8 cellular contexts compared by ENCODE assay signal in genomic region chr11:130827697-130828377, GRCh38.
DNase-seq lines count a peak whose midpoint lies in the region; ATAC-seq, FAIRE-seq and TF ChIP-seq lines count a peak whose summit lies in the region.

No MANE protein-coding gene starts in this region.

- H3K36me3 ChIP-seq in colonic mucosa = no peaks in the 10 kb centered on the region
- H3K36me3 ChIP-seq in lower lobe of right lung = no peaks in the 10 kb centered on the region

- no peak overlapping the region for H3K27ac ChIP-seq in colonic mucosa
- no peak overlapping the region for H3K27ac ChIP-seq in lower lobe of right lung

- DNase-seq in stimulated activated CD4-positive, alpha-beta T cell treated with anti-CD3 and anti-CD28 coated beads, Interleukin-1b, Interleukin-23, amount 100 ng/mL, for 48 hours = peak; percentile 24
- no peak for DNase-seq in stimulated activated CD4-positive, alpha-beta T cell treated with anti-CD3 and anti-CD28 coated beads, Interleukin-4, amount 100 ng/mL, for 4 hours
- peak; percentile 73 for DNase-seq in NCI-H82 (lab: John Stamatoyannopoulos, UW)
- DNase-seq in colonic mucosa = peak; percentile 45
- DNase-seq in lower lobe of right lung = no peak
- no peak for DNase-seq in GM19239 (ENCODE audit: insufficient read length, low spot score)

- H3K4me1 ChIP-seq in colonic mucosa (no peaks in the 10 kb centered on the region), lower lobe of right lung (peaks cover 6% of the 10 kb centered on the region)

- H3K4me3 ChIP-seq in colonic mucosa (no peak overlapping the region), lower lobe of right lung (no peak overlapping the region)

- no peak for FAIRE-seq in GM19239 (lab: Jason Lieb, UNC)

- no peaks in the 10 kb centered on the region for H3K27me3 ChIP-seq in colonic mucosa
- no peaks in the 10 kb centered on the region for H3K27me3 ChIP-seq in lower lobe of right lung (ENCODE audit: low read depth)

- ATAC-seq in lower lobe of right lung = peak; percentile 65 to 81
- ATAC-seq in GM18517 (IDR thresholded peaks at IDR 0.05; ENCODE audit: unreplicated experiment) = no peak
- ATAC-seq in HG03196 (IDR thresholded peaks at IDR 0.05; ENCODE audit: unreplicated experiment) = no peak

- H3K9me3 ChIP-seq in colonic mucosa (no peaks in the 10 kb centered on the region), lower lobe of right lung (no peaks in the 10 kb centered on the region)

- TF ChIP-seq CTCF in colonic mucosa (IDR thresholded peaks at IDR 0.05) = peak; percentile 31
- peak; percentile 32 for TF ChIP-seq CTCF in lower lobe of right lung (IDR thresholded peaks at IDR 0.05)

- H3K9ac ChIP-seq in colonic mucosa (ENCODE audit: low read depth in 2 of 2, low read length in 2 of 2) = no peak overlapping the region

- intact Hi-C loops in colonic mucosa (cut with DNase I) (no loop called here), lower lobe of right lung (cut with DNase I) (no loop called here)

Comparison
In these comparisons a context has a peak if more than half of its experiments do, and no peak if none do; other contexts are left out.
1. DNase-seq: peak in stimulated activated CD4-positive, alpha-beta T cell treated with anti-CD3 and anti-CD28 coated beads, Interleukin-1b, Interleukin-23, amount 100 ng/mL, for 48 hours (single experiment), NCI-H82 (single experiment) and colonic mucosa (single experiment); none in stimulated activated CD4-positive, alpha-beta T cell treated with anti-CD3 and anti-CD28 coated beads, Interleukin-4, amount 100 ng/mL, for 4 hours (0 of 2), lower lobe of right lung (single experiment) and GM19239 (single experiment).
2. ATAC-seq: peak in lower lobe of right lung (2 of 2); none in GM18517 (single experiment) and HG03196 (single experiment).